8 cellular contexts compared by ENCODE assay signal in the genomic region with DNA sequence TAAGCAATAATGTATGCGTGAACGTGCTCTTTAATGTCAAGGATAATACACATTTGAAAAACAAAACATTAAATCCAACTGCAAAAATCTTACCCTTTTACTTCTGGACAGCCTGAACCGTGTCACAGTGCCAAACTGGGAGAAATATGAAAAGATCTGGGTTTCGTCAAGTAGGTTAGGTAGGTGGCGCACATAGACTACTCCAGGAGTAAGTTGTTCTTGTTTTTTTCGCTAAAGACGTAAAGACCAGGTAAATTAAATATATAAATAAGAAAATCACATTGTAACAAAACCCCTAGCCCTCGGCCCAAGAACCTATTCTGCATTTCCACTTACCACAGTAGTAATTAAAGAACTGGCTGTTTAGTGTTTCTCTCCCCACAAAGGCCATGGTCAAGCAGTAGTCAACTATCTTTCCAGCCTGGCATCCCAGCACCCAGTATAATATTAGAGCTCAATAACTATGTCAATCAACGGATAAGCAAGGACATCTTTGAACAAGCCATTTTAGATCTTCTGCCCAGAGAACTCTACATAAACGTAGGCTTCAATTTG. TPM values are rescaled to one million over a fixed set of nuclear protein-coding genes. Genes with fewer than 3 reads are reported as not detected.
DNase-seq lines count a peak whose midpoint lies in the region; ATAC-seq and TF ChIP-seq lines count a peak whose summit lies in the region.

No MANE protein-coding gene starts in this region.

- H3K9me3 ChIP-seq in CD8-positive, alpha-beta T cell (ENCODE audit: low read length) = no peaks in the 10 kb centered on the region
- H3K9me3 ChIP-seq in HUES48 (ENCODE audit: control insufficient read depth, insufficient read depth, low read length) (no peaks in the 10 kb centered on the region), transverse colon (no peaks in the 10 kb centered on the region)

- CTCF ChIA-PET in CD8-positive, alpha-beta T cell (lab: Charles Lee) = interaction anchor here (0.6 to 2.4 kb wide), 4 partner anchors 17 to 205 kb away, joined by 3 to 12 read pairs (median 4); partner anchors contain the start of gene RNU4ATAC

- TF ChIP-seq CTCF in CD8-positive, alpha-beta T cell (IDR thresholded peaks at IDR 0.05) = no peak
- no peak for TF ChIP-seq CTCF in transverse colon (IDR thresholded peaks at IDR 0.05)

- no peak for TF ChIP-seq POLR2A in transverse colon (IDR thresholded peaks at IDR 0.05)

- H3K4me1 Mint-ChIP-seq in CD8-positive, alpha-beta T cell (ENCODE audit: low read depth) = peaks cover 53% of the 10 kb centered on the region
- H3K4me1 Mint-ChIP-seq in activated naive CD8-positive, alpha-beta T cell treated with anti-CD3 and anti-CD28 coated beads, Interleukin-2, amount 50 U/mL, for 24 hours = peaks cover 63% of the 10 kb centered on the region

- DNase-seq in CD8-positive, alpha-beta T cell = no peak
- no peak for DNase-seq in activated naive CD8-positive, alpha-beta T cell treated with anti-CD3 and anti-CD28 coated beads, Interleukin-2, amount 50 U/mL, for 24 hours
- DNase-seq in left kidney (ENCODE audit: low read depth, low spot score) (peak; percentile 16), transverse colon (no peak), NCI-H524 treated with DMSO at 0.1 percent for 48 hours (lab: John Stamatoyannopoulos, UW) (no peak)
- DNase-seq in NK-92 treated with Interleukin-12 subunit alpha and Interleukin-12 subunit beta, amount 100 ng/mL, for 24 hours (lab: John Stamatoyannopoulos, UW) = no peak

- ATAC-seq in CD8-positive, alpha-beta T cell = no peak
- ATAC-seq in activated naive CD8-positive, alpha-beta T cell treated with anti-CD3 and anti-CD28 coated beads, Interleukin-2, amount 50 U/mL, for 24 hours = no peak
- no peak for ATAC-seq in HG03342 (IDR thresholded peaks at IDR 0.05; ENCODE audit: unreplicated experiment)

- intact Hi-C loops in CD8-positive, alpha-beta T cell (cut with DNase I, micrococcal nuclease) = loop anchor here (1.0 to 10.0 kb wide), 3 partner anchors 86 to 1981 kb away; partner anchors contain the start of genes CLASP1 (in 2 of the 2), PTPN4 (in 2 of the 2) and RNU4ATAC (in 2 of the 2)
- intact Hi-C loops in transverse colon (cut with DNase I; ENCODE audit: low total_unique reads) = loop anchor here (10.0 kb wide), 1 partner anchor 211 kb away; no protein-coding TSS in a partner anchor

- no peak for TF ChIP-seq EP300 in transverse colon (IDR thresholded peaks at IDR 0.05; ENCODE audit: low read depth)

- H3K27me3 Mint-ChIP-seq in CD8-positive, alpha-beta T cell (ENCODE audit: low read depth) = no peaks in the 10 kb centered on the region
- H3K27me3 Mint-ChIP-seq in activated naive CD8-positive, alpha-beta T cell treated with anti-CD3 and anti-CD28 coated beads, Interleukin-2, amount 50 U/mL, for 24 hours = no peaks in the 10 kb centered on the region

- 3 to 12% methylated on average over 10 of the region's 10 CpGs for WGBS in transverse colon (ENCODE audit: low coverage in 1 of 2), 2 donors

- H3K9ac ChIP-seq in HUES48 (ENCODE audit: low read depth, low read length) = peak overlapping the region; percentile 85

- H3K9me3 Mint-ChIP-seq in CD8-positive, alpha-beta T cell = no peaks in the 10 kb centered on the region
- peaks cover 4% of the 10 kb centered on the region for H3K9me3 Mint-ChIP-seq in activated naive CD8-positive, alpha-beta T cell treated with anti-CD3 and anti-CD28 coated beads, Interleukin-2, amount 50 U/mL, for 24 hours

- H3K27ac Mint-ChIP-seq in CD8-positive, alpha-beta T cell = peak overlapping the region; percentile 97
- peak overlapping the region; percentile 92 for H3K27ac Mint-ChIP-seq in activated naive CD8-positive, alpha-beta T cell treated with anti-CD3 and anti-CD28 coated beads, Interleukin-2, amount 50 U/mL, for 24 hours

- POLR2A ChIA-PET in CD8-positive, alpha-beta T cell (lab: Charles Lee) = interaction anchor here (1.0 to 3.6 kb wide), 5 partner anchors 21 to 207 kb away, joined by 3 to 37 read pairs (median 13); partner anchors contain the start of genes CLASP1, RNU4ATAC and TSN

- peaks cover 32% of the 10 kb centered on the region for H3K4me1 ChIP-seq in CD8-positive, alpha-beta T cell (ENCODE audit: insufficient read depth, low read length)
- peaks cover 6% of the 10 kb centered on the region; the same call in 1 of the 2 replicates for H3K4me1 ChIP-seq in HUES48 (ENCODE audit: control insufficient read depth, insufficient read depth, low read length)
- H3K4me1 ChIP-seq in transverse colon = peaks cover 0 to 15% (median 13%) of the 10 kb centered on the region in 4 donors

- no peaks in the 10 kb centered on the region for H3K27me3 ChIP-seq in CD8-positive, alpha-beta T cell (ENCODE audit: insufficient read depth, low read length)
- H3K27me3 ChIP-seq in HUES48 (ENCODE audit: control insufficient read depth, insufficient read depth, low read length) (no peaks in the 10 kb centered on the region), transverse colon (no peaks in the 10 kb centered on the region)

- in situ Hi-C loops in transverse colon (cut with MboI; ENCODE audit: low pct_ligation_motif_present in 1 of 4, low pct_unique_long_range_greater_than_20kb in 1 of 4, low sequenced_read_pairs in 3 of 4) = loop anchor here in 2 of 4 donors (10.0 to 25.0 kb wide), 2 partner anchors 81 to 198 kb away; partner anchors contain the start of gene RNU4ATAC (in 1 of the 2)

- H3K4me3 ChIP-seq in CD8-positive, alpha-beta T cell (ENCODE audit: low read depth, low read length) = peak overlapping the region; percentile 78
- H3K4me3 ChIP-seq in HUES48 (ENCODE audit: low read depth, low read length) (peak overlapping the region; percentile 91), transverse colon (peak overlapping the region; percentile 69 to 92 (median 86))

- peak overlapping the region; percentile 83 for H3K27ac ChIP-seq in CD8-positive, alpha-beta T cell (ENCODE audit: low read depth, low read length)
- H3K27ac ChIP-seq in HUES48 (ENCODE audit: low read depth, low read length) = no peak overlapping the region
- H3K27ac ChIP-seq in transverse colon = peak overlapping the region; percentile 80 to 97 (median 88)

- peaks cover 45% of the 10 kb centered on the region for H3K36me3 Mint-ChIP-seq in CD8-positive, alpha-beta T cell
- peaks cover 50% of the 10 kb centered on the region for H3K36me3 Mint-ChIP-seq in activated naive CD8-positive, alpha-beta T cell treated with anti-CD3 and anti-CD28 coated beads, Interleukin-2, amount 50 U/mL, for 24 hours (ENCODE audit: low read depth)

- H3K4me3 Mint-ChIP-seq in CD8-positive, alpha-beta T cell = peak overlapping the region; percentile 96
- H3K4me3 Mint-ChIP-seq in activated naive CD8-positive, alpha-beta T cell treated with anti-CD3 and anti-CD28 coated beads, Interleukin-2, amount 50 U/mL, for 24 hours = peak overlapping the region; percentile 97

- H3K36me3 ChIP-seq in CD8-positive, alpha-beta T cell (ENCODE audit: insufficient read depth, low read length) = peaks cover 14% of the 10 kb centered on the region
- peaks cover 46% of the 10 kb centered on the region for H3K36me3 ChIP-seq in HUES48 (ENCODE audit: control insufficient read depth, insufficient read depth, low read length)
- peaks cover 0 to 25% (median 9%) of the 10 kb centered on the region in 4 donors for H3K36me3 ChIP-seq in transverse colon

RNA-seq across cellular contexts. Expression of gene NIFK, which starts 1.1 kb away (rescaled TPM):
- 10 to 100 TPM; 43.0 to 49.6 TPM for total RNA-seq in CD8-positive, alpha-beta T cell
- total RNA-seq in transverse colon = 10 to 100 TPM; 10.9 to 32.7 (median 18.7) TPM

RNA-seq across cellular contexts. Expression of gene TSN, which starts 19.9 kb away (rescaled TPM):
- 10 to 100 TPM; 66.8 to 75.2 TPM for total RNA-seq in CD8-positive, alpha-beta T cell
- total RNA-seq in transverse colon = 10 to 100 TPM in 3 of 4 donors, 1 to 10 TPM in 1; 8.2 to 33.5 (median 23.7) TPM
